5 cellular contexts compared by ENCODE assay signal in genomic region chr12:129074379-129074778, GRCh38.
"Had no signal": no experiment of that assay in that cellular context is flagged by ENCODE, and none has a peak within 500 bp of the region (broad histone marks: within the 10 kb centered on the region; RNA-seq: fewer than 3 reads in every experiment).

No MANE protein-coding gene starts in this region.

- H3K9me3 Mint-ChIP-seq: IgD-negative memory B cell had no signal

- DNase-seq: IMR-90, KBM-7 had no signal

- ATAC-seq: HepG2, K562 had no signal

- H3K36me3 Mint-ChIP-seq: IgD-negative memory B cell had no signal

- H3K4me3 Mint-ChIP-seq: IgD-negative memory B cell had no signal
